25 cellular contexts compared by ENCODE assay signal in the genomic region with DNA sequence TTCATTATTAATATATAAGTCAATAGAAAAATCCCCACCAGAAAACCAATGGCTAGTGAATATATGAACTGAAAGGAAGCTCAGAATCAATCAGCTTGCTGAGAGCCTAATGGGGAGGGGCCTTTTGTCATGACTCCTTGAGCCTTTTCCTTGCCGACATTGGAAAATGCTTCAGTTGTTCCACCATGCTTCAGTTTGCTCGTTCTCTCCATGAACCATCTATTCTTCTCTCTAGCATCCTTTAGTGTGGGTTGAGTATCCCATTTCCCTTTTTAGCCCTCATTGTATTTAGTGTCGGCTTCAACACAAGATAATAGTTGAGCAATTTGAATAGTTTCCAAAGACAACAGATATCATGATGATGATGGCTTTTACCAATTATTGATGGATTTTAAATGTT.
DNase-seq lines count a peak whose midpoint lies in the region; ATAC-seq, FAIRE-seq and TF ChIP-seq lines count a peak whose summit lies in the region.
"Had no signal": no experiment of that assay in that cellular context is flagged by ENCODE, and none has a peak within 500 bp of the region (broad histone marks: within the 10 kb centered on the region; RNA-seq: fewer than 3 reads in every experiment).

No MANE protein-coding gene starts in this region.

- H3K79me2 ChIP-seq in HepG2 (ENCODE audit: insufficient read depth, low read length) (no peaks in the 10 kb centered on the region), H1 (ENCODE audit: control insufficient read depth in 1 of 2, insufficient read depth in 2 of 2, low read length in 2 of 2) (no peaks in the 10 kb centered on the region)

- intact Hi-C loops in HepG2 (cut with micrococcal nuclease; ENCODE audit: unreplicated experiment), result no loop called here
- intact Hi-C loops in right lobe of liver (cut with DNase I), result no loop called here
- intact Hi-C loops in left lung (cut with DNase I), result no loop called here

- no peaks in the 10 kb centered on the region for H3K79me1 ChIP-seq in H1 (ENCODE audit: low read depth, low read length)

- DNase-seq in HepG2 (ENCODE audit: low spot score), result no peak
- DNase-seq in right lobe of liver, result no peak
- no peak for DNase-seq in H1 (ENCODE audit: low read depth in 1 of 2, low spot score in 2 of 2)
- DNase-seq in left lung, result no peak
- DNase-seq: 8988T; ACHN; AML-193; BE2C; CD4-positive, alpha-beta T cell; CD8-positive, alpha-beta memory T cell; DMS 273 treated with DMSO at 0.1 percent for 48 hours; DMS79; EL; GDM1; GM23248; HFFc6 had no signal

- H2AFZ ChIP-seq in HepG2 (ENCODE audit: low read length) (no peak overlapping the region), H1 (ENCODE audit: low read length) (no peak overlapping the region), neuron (ENCODE audit: low read depth, low read length) (peak overlapping the region; percentile 37)
- H2AFZ ChIP-seq: GM23248 had no signal

- TF ChIP-seq RAD21 in HepG2 (CRISPR knock-in tag; IDR thresholded peaks at IDR 0.05), result no peak
- no peak for TF ChIP-seq RAD21 in H1 (IDR thresholded peaks at IDR 0.05 in 1 of 2, conservative IDR thresholded peaks at IDR 0.05 in 1 of 2; ENCODE audit: low read depth in 2 of 2, low read length in 2 of 2)

- TF ChIP-seq CTCF in HepG2 (CRISPR knock-in tag; IDR thresholded peaks at IDR 0.05) (no peak), right lobe of liver (IDR thresholded peaks at IDR 0.05) (no peak), H1 (IDR thresholded peaks at IDR 0.05; ENCODE audit: control extremely low read depth in 1 of 3, insufficient read depth in 1 of 3, low read depth in 1 of 3, low read length in 3 of 3) (no peak), left lung (IDR thresholded peaks at IDR 0.05) (no peak)

- H3K4ac ChIP-seq in H1 (replicated peaks; ENCODE audit: insufficient read length, low read depth, low read length), result no peak overlapping the region

- no peaks in the 10 kb centered on the region for H3K4me1 ChIP-seq in HepG2 (ENCODE audit: insufficient read depth, low read length)
- no peaks in the 10 kb centered on the region for H3K4me1 ChIP-seq in right lobe of liver
- H3K4me1 ChIP-seq in H1 (replicated peaks in 1 of 4; ENCODE audit: control insufficient read depth in 3 of 4, insufficient read depth in 4 of 4, low read length in 3 of 4), result peaks cover 0 to 15% (median 3%) of the 10 kb centered on the region in 4 experiments; a peak in 5 of 7 replicates
- peaks cover 35% of the 10 kb centered on the region for H3K4me1 ChIP-seq in neuron (ENCODE audit: insufficient read depth, low read length)
- H3K4me1 ChIP-seq in left lung, result no peaks in the 10 kb centered on the region
- H3K4me1 ChIP-seq: A549; BE2C; BLaER1 treated with 17β-estradiol and CSF1 and Interleukin-3, amounts not matched to agents 10 nM and 100 nM had no signal

- POLR2A ChIA-PET in HepG2 (lab: Yijun Ruan, JAX) (no interaction called here), H1 (lab: Charles Lee; ENCODE audit: partially characterized antibody) (no interaction called here)

- no peak overlapping the region for H3K56ac ChIP-seq in H1 (replicated peaks; ENCODE audit: insufficient read length, low read depth, low read length)

- TF ChIP-seq POLR2A in HepG2 (IDR thresholded peaks at IDR 0.05; ENCODE audit: insufficient read depth in 1 of 2, low read depth in 2 of 2, low read length in 2 of 2) (no peak), right lobe of liver (IDR thresholded peaks at IDR 0.05) (no peak), H1 (IDR thresholded peaks at IDR 0.05; ENCODE audit: control extremely low read depth in 1 of 2, low read depth in 2 of 2, low read length in 2 of 2) (no peak)

- peak overlapping the region; percentile 34 for H2BK120ac ChIP-seq in H1 (replicated peaks; ENCODE audit: low read depth, low read length)

- no peak overlapping the region for H2AK5ac ChIP-seq in H1 (ENCODE audit: low read depth, low read length)

- no peak overlapping the region for H4K5ac ChIP-seq in H1 (ENCODE audit: insufficient read length, low read depth, low read length)

- no peaks in the 10 kb centered on the region for H3K9me3 ChIP-seq in HepG2 (ENCODE audit: low read length)
- H3K9me3 ChIP-seq in right lobe of liver, result no peaks in the 10 kb centered on the region
- H3K9me3 ChIP-seq in H1 (ENCODE audit: insufficient read depth in 2 of 2, low read depth in 1 of 2, low read length in 1 of 2), result no peaks in the 10 kb centered on the region
- H3K9me3 ChIP-seq in neuron (ENCODE audit: low read length), result no peaks in the 10 kb centered on the region
- no peaks in the 10 kb centered on the region for H3K9me3 ChIP-seq in left lung
- H3K9me3 ChIP-seq: A549; BE2C; BLaER1 treated with 17β-estradiol and CSF1 and Interleukin-3, amounts not matched to agents 10 nM and 100 nM; HAP-1 had no signal

- no peak overlapping the region for H3K14ac ChIP-seq in H1 (ENCODE audit: insufficient read length)

- H4K20me1 ChIP-seq in HepG2 (ENCODE audit: insufficient read depth, low read length), result no peaks in the 10 kb centered on the region
- H4K20me1 ChIP-seq in H1 (replicated peaks in 1 of 2; ENCODE audit: control insufficient read depth in 1 of 2, insufficient read depth in 2 of 2, low read length in 2 of 2), result no peaks in the 10 kb centered on the region
- H4K20me1 ChIP-seq: BLaER1 treated with 17β-estradiol and CSF1 and Interleukin-3, amounts not matched to agents 10 nM and 100 nM had no signal

- no peak overlapping the region for H4K8ac ChIP-seq in H1 (ENCODE audit: extremely low read depth, insufficient read depth, low read length)

- no TSS peak for BruUV-seq in HepG2 (replicated peaks; lab: Mats Ljungman, UMichigan)

- no peaks in the 10 kb centered on the region for H3K23me2 ChIP-seq in H1 (ENCODE audit: low read depth, low read length)

- CTCF ChIA-PET in HepG2 (lab: Yijun Ruan, JAX; ENCODE audit: low intra/inter-chr PET ratio, low total read pairs), result no interaction called here
- CTCF ChIA-PET in H1 (lab: Charles Lee; ENCODE audit: partially characterized antibody), result no interaction called here

- no peak overlapping the region for H3K18ac ChIP-seq in H1 (ENCODE audit: extremely low read depth, low read length)

- H3K27me3 ChIP-seq in HepG2 (ENCODE audit: control insufficient read depth in 1 of 2, insufficient read depth in 2 of 2, low read length in 2 of 2) (no peaks in the 10 kb centered on the region), right lobe of liver (no peaks in the 10 kb centered on the region), H1 (replicated peaks in 1 of 4; ENCODE audit: control insufficient read depth in 3 of 4, extremely low read depth in 1 of 4, insufficient read depth in 3 of 4, low read length in 3 of 4) (no peaks in the 10 kb centered on the region), neuron (ENCODE audit: insufficient read depth, low read length) (no peaks in the 10 kb centered on the region), left lung (no peaks in the 10 kb centered on the region)
- H3K27me3 ChIP-seq: BE2C; BLaER1 treated with 17β-estradiol and CSF1 and Interleukin-3, amounts not matched to agents 10 nM and 100 nM had no signal

- H3K4me3 ChIP-seq in HepG2 (replicated peaks in 1 of 3; ENCODE audit: insufficient read depth in 1 of 3, low read depth in 2 of 3, low read length in 3 of 3) (no peak overlapping the region), right lobe of liver (no peak overlapping the region), H1 (ENCODE audit: extremely low read depth in 1 of 4, insufficient read depth in 2 of 4, low read depth in 3 of 4, low read length in 4 of 4) (no peak overlapping the region), neuron (ENCODE audit: low read length) (no peak overlapping the region), left lung (no peak overlapping the region)
- H3K4me3 ChIP-seq: A549; BLaER1 treated with 17β-estradiol and CSF1 and Interleukin-3, amounts not matched to agents 10 nM and 100 nM; GM12878; GM23248; HAP-1 had no signal

- no peak overlapping the region for H2BK20ac ChIP-seq in H1 (ENCODE audit: low read length)

- H3K23ac ChIP-seq in H1 (ENCODE audit: insufficient read length), result no peak overlapping the region

- TF ChIP-seq EP300 in HepG2 (IDR thresholded peaks at IDR 0.05; ENCODE audit: low read depth in 2 of 2, low read length in 2 of 2), result no peak
- TF ChIP-seq EP300 in HepG2 (CRISPR knock-in tag; IDR thresholded peaks at IDR 0.05; ENCODE audit: borderline replicate concordance), result no peak
- TF ChIP-seq EP300 in H1 (IDR thresholded peaks at IDR 0.05; ENCODE audit: borderline replicate concordance in 1 of 2, low read depth in 2 of 2, low read length in 2 of 2), result no peak

- ATAC-seq in HepG2 (no peak), right lobe of liver (no peak), left lung (no peak), HG02970 (IDR thresholded peaks at IDR 0.05; ENCODE audit: low FRiP score, unreplicated experiment) (no peak), GM18909 (IDR thresholded peaks at IDR 0.05; ENCODE audit: poor library complexity, unreplicated experiment) (no peak)
- ATAC-seq: A549, GM12878 had no signal

- H3K27ac ChIP-seq in HepG2 (ENCODE audit: extremely low read length, insufficient read depth, low read length) (no peak overlapping the region), right lobe of liver (no peak overlapping the region), H1 (ENCODE audit: low read depth, low read length) (no peak overlapping the region), left lung (no peak overlapping the region)
- H3K27ac ChIP-seq: A549; BLaER1 treated with 17β-estradiol and CSF1 and Interleukin-3, amounts not matched to agents 10 nM and 100 nM; GM23248 had no signal

- in situ Hi-C loops in HepG2 (cut with HindIII; ENCODE audit: extremely low pct_ligation_motif_present, low pct_unique_long_range_greater_than_20kb), result no loop called here

- no peak overlapping the region for H2BK12ac ChIP-seq in H1 (ENCODE audit: low read depth, low read length)

- no peak overlapping the region for H2BK15ac ChIP-seq in H1 (ENCODE audit: low read length)

- 95% methylated on average over 3 of the region's 3 CpGs for WGBS in HepG2 (ENCODE audit: low lambda C conversion rate)
- WGBS in right lobe of liver (ENCODE audit: insufficient coverage, low coverage, low lambda C conversion rate, missing lambda C conversion rate), result 50% methylated on average over 3 of the region's 3 CpGs
- 82% methylated on average over 3 of the region's 3 CpGs; no CpG with 5 or more reads in 1 of the 2 experiments for WGBS in H1 (ENCODE audit: extremely low coverage in 1 of 2, insufficient coverage in 1 of 2, insufficient read length in 1 of 2, insufficient replicate concordance in 2 of 2, low coverage in 1 of 2, low lambda C conversion rate in 2 of 2, missing lambda C conversion rate in 1 of 2), 2 experiments

- no peak for FAIRE-seq in HepG2 (lab: Jason Lieb, UNC)
- FAIRE-seq in H1 (lab: Jason Lieb, UNC), result no peak
- FAIRE-seq: A549, D721Med, GM12878, H54 had no signal

- H3K36me3 ChIP-seq in HepG2 (replicated peaks in 1 of 2; ENCODE audit: control insufficient read depth in 1 of 2, insufficient read depth in 2 of 2, low read length in 2 of 2) (peaks cover 37 to 76% of the 10 kb centered on the region in 2 experiments), right lobe of liver (peaks cover 0 to 61% (median 15%) of the 10 kb centered on the region in 4 donors), H1 (ENCODE audit: control insufficient read depth in 2 of 4, insufficient read depth in 4 of 4, low read length in 3 of 4) (no peaks in the 10 kb centered on the region), neuron (ENCODE audit: insufficient read depth, low read length) (no peaks in the 10 kb centered on the region), left lung (peaks cover 0 to 3% of the 10 kb centered on the region in 2 donors)
- H3K36me3 ChIP-seq: BE2C; BLaER1 treated with 17β-estradiol and CSF1 and Interleukin-3, amounts not matched to agents 10 nM and 100 nM; HAP-1 had no signal

- H3K4me2 ChIP-seq in HepG2 (ENCODE audit: low read depth, low read length) (no peak overlapping the region), H1 (ENCODE audit: insufficient read depth in 1 of 2, low read depth in 2 of 2, low read length in 2 of 2) (no peak overlapping the region)
- H3K4me2 ChIP-seq: A549; BLaER1 treated with 17β-estradiol and CSF1 and Interleukin-3, amounts not matched to agents 10 nM and 100 nM had no signal

- no peak overlapping the region for H2BK5ac ChIP-seq in H1 (ENCODE audit: low read depth, low read length)

- H3K9ac ChIP-seq in HepG2 (ENCODE audit: insufficient read depth, low read depth, low read length) (no peak overlapping the region), H1 (replicated peaks in 1 of 4; ENCODE audit: extremely low read depth in 1 of 4, low read depth in 3 of 4, low read length in 3 of 4) (no peak overlapping the region)
- H3K9ac ChIP-seq: BLaER1 treated with 17β-estradiol and CSF1 and Interleukin-3, amounts not matched to agents 10 nM and 100 nM; GM23248 had no signal

- peak overlapping the region; percentile 83 for H4K91ac ChIP-seq in H1 (replicated peaks; ENCODE audit: insufficient read length, low read length)
